Comparison of ENCODE assay signal across 7 cellular contexts in genomic region chr15:85289677-85290365, GRCh38.
A peak's percentile ranks its signal among the peaks of the same experiment; 100 is the strongest.
DNase-seq lines count a peak whose midpoint lies in the region; TF ChIP-seq lines count a peak whose summit lies in the region.

No MANE protein-coding gene starts in this region.

- H3K27ac ChIP-seq in HL-60 (replicated peaks) = no peak overlapping the region
- H3K27ac ChIP-seq in Peyer's patch = no peak overlapping the region

- H3K4me1 ChIP-seq in Peyer's patch = peaks cover 0 to 4% (median 0%) of the 10 kb centered on the region in 4 donors

- peak; percentile 39 for DNase-seq in DMS53 treated with DMSO at 0.1 percent for 48 hours (lab: John Stamatoyannopoulos, UW; ENCODE audit: unreplicated experiment)
- peak in 1 of 2 experiments; percentile 25 for DNase-seq in HL-60 (ENCODE audit: low read depth in 1 of 2, low spot score in 1 of 2)
- peak in 1 of 3 donors; percentile 60 for DNase-seq in Peyer's patch
- peak; percentile 69 for DNase-seq in epithelial cell of esophagus (ENCODE audit: low read depth)
- peak; percentile 52 for DNase-seq in mucosa of gallbladder (ENCODE audit: low spot score)
- DNase-seq in SKM-1 (lab: John Stamatoyannopoulos, UW; ENCODE audit: unreplicated experiment) = no peak
- no peak for DNase-seq in activated T-helper 1 cell treated with anti-CD3 and anti-CD28 coated beads, Interleukin-12 subunit alpha, Interleukin-12 subunit beta, Interleukin-2, Interleukin-4 antibody, amounts not matched to agents 30 ng/mL and 10 ng/mL and 1 ng/mL, durations not matched to agents 14 hours and 24 hours and 36 hours (ENCODE audit: low spot score)

- intact Hi-C loops in activated T-helper 1 cell treated with anti-CD3 and anti-CD28 coated beads, Interleukin-12 subunit alpha, Interleukin-12 subunit beta, Interleukin-2, Interleukin-4 antibody, amounts not matched to agents 30 ng/mL and 10 ng/mL and 1 ng/mL, durations not matched to agents 14 hours and 24 hours and 36 hours (cut with micrococcal nuclease) = loop anchor here (10.0 kb wide), 2 partner anchors 295 to 555 kb away; no protein-coding TSS in a partner anchor

- H3K36me3 ChIP-seq in Peyer's patch = no peaks in the 10 kb centered on the region

- no peaks in the 10 kb centered on the region for H3K36me3 Mint-ChIP-seq in activated T-helper 1 cell treated with anti-CD3 and anti-CD28 coated beads, Interleukin-12 subunit alpha, Interleukin-12 subunit beta, Interleukin-2, Interleukin-4 antibody, amounts not matched to agents 30 ng/mL and 10 ng/mL and 1 ng/mL, durations not matched to agents 14 hours and 24 hours and 36 hours (ENCODE audit: low read depth)

- H3K4me3 ChIP-seq in HL-60 (replicated peaks; ENCODE audit: insufficient read depth, low read length) (no peak overlapping the region), Peyer's patch (no peak overlapping the region), epithelial cell of esophagus (ENCODE audit: low read length) (no peak overlapping the region)

- TF ChIP-seq CTCF in HL-60 (IDR thresholded peaks at IDR 0.05; ENCODE audit: insufficient read depth, low read length) (peak; percentile 41), Peyer's patch (IDR thresholded peaks at IDR 0.05) (peak in 5 of 6 experiments; percentile 28 to 64 (median 59)), epithelial cell of esophagus (IDR thresholded peaks at IDR 0.05; ENCODE audit: insufficient read depth, low read depth, low read length, missing control alignments) (peak; percentile 76)

- H3K4me3 Mint-ChIP-seq in activated T-helper 1 cell treated with anti-CD3 and anti-CD28 coated beads, Interleukin-12 subunit alpha, Interleukin-12 subunit beta, Interleukin-2, Interleukin-4 antibody, amounts not matched to agents 30 ng/mL and 10 ng/mL and 1 ng/mL, durations not matched to agents 14 hours and 24 hours and 36 hours = no peak overlapping the region

- no peaks in the 10 kb centered on the region for H3K9me3 Mint-ChIP-seq in activated T-helper 1 cell treated with anti-CD3 and anti-CD28 coated beads, Interleukin-12 subunit alpha, Interleukin-12 subunit beta, Interleukin-2, Interleukin-4 antibody, amounts not matched to agents 30 ng/mL and 10 ng/mL and 1 ng/mL, durations not matched to agents 14 hours and 24 hours and 36 hours

- no peaks in the 10 kb centered on the region for H3K4me1 Mint-ChIP-seq in activated T-helper 1 cell treated with anti-CD3 and anti-CD28 coated beads, Interleukin-12 subunit alpha, Interleukin-12 subunit beta, Interleukin-2, Interleukin-4 antibody, amounts not matched to agents 30 ng/mL and 10 ng/mL and 1 ng/mL, durations not matched to agents 14 hours and 24 hours and 36 hours (ENCODE audit: low read depth)

- no peak for TF ChIP-seq POLR2A in Peyer's patch (IDR thresholded peaks at IDR 0.05)

- H3K27me3 Mint-ChIP-seq in activated T-helper 1 cell treated with anti-CD3 and anti-CD28 coated beads, Interleukin-12 subunit alpha, Interleukin-12 subunit beta, Interleukin-2, Interleukin-4 antibody, amounts not matched to agents 30 ng/mL and 10 ng/mL and 1 ng/mL, durations not matched to agents 14 hours and 24 hours and 36 hours (ENCODE audit: insufficient read depth) = peaks cover 21% of the 10 kb centered on the region

- H3K27me3 ChIP-seq in HL-60 (ENCODE audit: insufficient read depth, poor library complexity, severe bottlenecking) (no peaks in the 10 kb centered on the region), Peyer's patch (no peaks in the 10 kb centered on the region)

- H3K27ac Mint-ChIP-seq in activated T-helper 1 cell treated with anti-CD3 and anti-CD28 coated beads, Interleukin-12 subunit alpha, Interleukin-12 subunit beta, Interleukin-2, Interleukin-4 antibody, amounts not matched to agents 30 ng/mL and 10 ng/mL and 1 ng/mL, durations not matched to agents 14 hours and 24 hours and 36 hours = no peak overlapping the region

- no peaks in the 10 kb centered on the region for H3K9me3 ChIP-seq in Peyer's patch

Comparison
In these comparisons a context has a peak if more than half of its experiments do, and no peak if none do; other contexts are left out.
1. DNase-seq: peak in DMS53 treated with DMSO at 0.1 percent for 48 hours (single experiment), epithelial cell of esophagus (single experiment) and mucosa of gallbladder (single experiment); none in SKM-1 (single experiment) and activated T-helper 1 cell treated with anti-CD3 and anti-CD28 coated beads, Interleukin-12 subunit alpha, Interleukin-12 subunit beta, Interleukin-2, Interleukin-4 antibody, amounts not matched to agents 30 ng/mL and 10 ng/mL and 1 ng/mL, durations not matched to agents 14 hours and 24 hours and 36 hours (single experiment).
2. Peak in every context shown above with its lines, with median percentiles within 50 percentile points of each other: CTCF ChIP-seq.